Comparison of ENCODE assay signal across 8 cellular contexts in genomic region chr4:82360298-82361177, GRCh38. TPM values are rescaled to one million over a fixed set of nuclear protein-coding genes. Genes with fewer than 3 reads are reported as not detected.
DNase-seq lines count a peak whose midpoint lies in the region; ATAC-seq, FAIRE-seq and TF ChIP-seq lines count a peak whose summit lies in the region.

No MANE protein-coding gene starts in this region.

- no peak overlapping the region for H3K18ac ChIP-seq in neuronal stem cell (ENCODE audit: low read length)

- no peak overlapping the region for H2BK12ac ChIP-seq in neuronal stem cell (ENCODE audit: low read length)

- H2BK15ac ChIP-seq in neuronal stem cell (ENCODE audit: low read length): no peak overlapping the region

- H3K14ac ChIP-seq in neuronal stem cell (ENCODE audit: low read length): no peak overlapping the region

- peaks cover 29% of the 10 kb centered on the region for H3K36me3 ChIP-seq in CD4-positive, alpha-beta memory T cell (ENCODE audit: insufficient read depth, low read length)
- H3K36me3 ChIP-seq in neuronal stem cell (replicated peaks in 1 of 2; ENCODE audit: control insufficient read depth in 2 of 2, insufficient read depth in 2 of 2, low read length in 2 of 2): peaks cover 14 to 100% of the 10 kb centered on the region in 2 donors

- no peak overlapping the region for H2AK5ac ChIP-seq in neuronal stem cell (ENCODE audit: low read depth, low read length)

- TF ChIP-seq POLR2A in H54 (IDR thresholded peaks at IDR 0.05; ENCODE audit: low read depth, low read length): no peak

- H4K91ac ChIP-seq in neuronal stem cell (ENCODE audit: low read depth, low read length, poor library complexity): no peak overlapping the region

- peaks cover 59 to 94% (median 77%) of the 10 kb centered on the region in 4 donors for H3K4me1 Mint-ChIP-seq in CD4-positive, alpha-beta memory T cell
- H3K4me1 Mint-ChIP-seq in T-helper 2 cell treated with Interferon-gamma antibody and Interleukin-4, amounts not matched to agents 5 μg/mL and 100 μg/mL, for 36 hours (ENCODE audit: low read depth): peaks cover 67% of the 10 kb centered on the region

- intact Hi-C loops in CD4-positive, alpha-beta memory T cell (cut with micrococcal nuclease): loop anchor here (1.0 to 5.0 kb wide), 4 partner anchors 11 to 954 kb away; no protein-coding TSS in a partner anchor

- H3K27me3 Mint-ChIP-seq in CD4-positive, alpha-beta memory T cell: no peaks in the 10 kb centered on the region
- H3K27me3 Mint-ChIP-seq in T-helper 2 cell treated with Interferon-gamma antibody and Interleukin-4, amounts not matched to agents 5 μg/mL and 100 μg/mL, for 36 hours (ENCODE audit: low read depth): no peaks in the 10 kb centered on the region

- no peaks in the 10 kb centered on the region for H3K9me3 ChIP-seq in CD4-positive, alpha-beta memory T cell (ENCODE audit: control insufficient read depth in 1 of 2, low read length in 2 of 2)
- no peaks in the 10 kb centered on the region for H3K9me3 ChIP-seq in neuronal stem cell (replicated peaks in 1 of 2; ENCODE audit: control insufficient read depth in 2 of 2, insufficient read depth in 1 of 2, low read depth in 1 of 2, low read length in 2 of 2)

- POLR2A ChIA-PET in CD4-positive, alpha-beta memory T cell (lab: Charles Lee; ENCODE audit: partially characterized antibody): interaction anchor here (1.0 to 3.4 kb wide), 7 partner anchors 11 to 76 kb away, joined by 3 to 21 read pairs (median 4); partner anchors contain the start of gene HNRNPD

- peak overlapping the region in 5 of 8 donors; percentile 3 to 54 (median 17) for H3K4me3 Mint-ChIP-seq in CD4-positive, alpha-beta memory T cell
- peak overlapping the region; percentile 46 for H3K4me3 Mint-ChIP-seq in T-helper 2 cell treated with Interferon-gamma antibody and Interleukin-4, amounts not matched to agents 5 μg/mL and 100 μg/mL, for 36 hours

- FAIRE-seq in H54 (lab: Jason Lieb, UNC): peak; percentile 27

- no peak overlapping the region for H3K23ac ChIP-seq in neuronal stem cell (ENCODE audit: low read depth, low read length, poor library complexity)

- no peak overlapping the region for H3K4me2 ChIP-seq in neuronal stem cell (ENCODE audit: insufficient read depth, low read length, poor library complexity, severe bottlenecking)

- peak overlapping the region; percentile 30 to 88 (median 62) for H3K27ac Mint-ChIP-seq in CD4-positive, alpha-beta memory T cell
- no peak overlapping the region for H3K27ac Mint-ChIP-seq in T-helper 2 cell treated with Interferon-gamma antibody and Interleukin-4, amounts not matched to agents 5 μg/mL and 100 μg/mL, for 36 hours

- peaks cover 98% of the 10 kb centered on the region for H3K4me1 ChIP-seq in CD4-positive, alpha-beta memory T cell (ENCODE audit: insufficient read depth, low read length)
- no peaks in the 10 kb centered on the region for H3K4me1 ChIP-seq in neuronal stem cell (ENCODE audit: control insufficient read depth in 2 of 2, insufficient read depth in 1 of 2, low read depth in 1 of 2, low read length in 2 of 2)

- CTCF ChIA-PET in CD4-positive, alpha-beta memory T cell (lab: Charles Lee; ENCODE audit: partially characterized antibody): interaction anchor here (0.5 to 3.5 kb wide), 23 partner anchors 10 to 1012 kb away, joined by 3 to 24 read pairs (median 4); partner anchors contain the start of gene HNRNPDL

- H3K27me3 ChIP-seq in CD4-positive, alpha-beta memory T cell (ENCODE audit: insufficient read depth, low read length): no peaks in the 10 kb centered on the region
- H3K27me3 ChIP-seq in neuronal stem cell (ENCODE audit: control insufficient read depth in 3 of 3, insufficient read depth in 3 of 3, low read depth in 1 of 3, low read length in 3 of 3): no peaks in the 10 kb centered on the region

- H3K9ac ChIP-seq in neuronal stem cell (ENCODE audit: low read depth, low read length, poor library complexity): no peak overlapping the region

- no peak overlapping the region for H3K4me3 ChIP-seq in CD4-positive, alpha-beta memory T cell (ENCODE audit: low read length in 2 of 2)
- no peak overlapping the region for H3K4me3 ChIP-seq in neuronal stem cell (ENCODE audit: low read length in 2 of 2)

- no peaks in the 10 kb centered on the region for H3K79me1 ChIP-seq in neuronal stem cell (ENCODE audit: low read depth, low read length)

- peak overlapping the region; percentile 22 for H3K27ac ChIP-seq in CD4-positive, alpha-beta memory T cell (ENCODE audit: low read depth, low read length)
- no peak overlapping the region for H3K27ac ChIP-seq in neuronal stem cell (replicated peaks; ENCODE audit: low read length)

- no CpG with 5 or more reads among the region's 4 CpGs for WGBS in neuronal stem cell (ENCODE audit: extremely low coverage in 2 of 2, insufficient read length in 2 of 2, insufficient replicate concordance in 1 of 2), 2 donors

- no peak for ATAC-seq in HG03097 (IDR thresholded peaks at IDR 0.05; ENCODE audit: low FRiP score, unreplicated experiment)

- H3K4ac ChIP-seq in neuronal stem cell (ENCODE audit: low read length): no peak overlapping the region

- no peak overlapping the region for H2AFZ ChIP-seq in neuronal stem cell (ENCODE audit: low read length)

- H2BK5ac ChIP-seq in neuronal stem cell (ENCODE audit: low read length): no peak overlapping the region

- no peaks in the 10 kb centered on the region for H3K9me3 Mint-ChIP-seq in CD4-positive, alpha-beta memory T cell
- no peaks in the 10 kb centered on the region for H3K9me3 Mint-ChIP-seq in T-helper 2 cell treated with Interferon-gamma antibody and Interleukin-4, amounts not matched to agents 5 μg/mL and 100 μg/mL, for 36 hours

- no peak overlapping the region for H2BK120ac ChIP-seq in neuronal stem cell (ENCODE audit: low read depth, low read length)

- peaks cover 32 to 66% of the 10 kb centered on the region in 2 donors for H3K36me3 Mint-ChIP-seq in CD4-positive, alpha-beta memory T cell
- peaks cover 54% of the 10 kb centered on the region for H3K36me3 Mint-ChIP-seq in T-helper 2 cell treated with Interferon-gamma antibody and Interleukin-4, amounts not matched to agents 5 μg/mL and 100 μg/mL, for 36 hours (ENCODE audit: low read depth)

- peak in 4 of 5 donors; percentile 39 to 42 (median 40) for DNase-seq in CD4-positive, alpha-beta memory T cell
- DNase-seq in H54 (ENCODE audit: insufficient read length, low spot score) (no peak), fibroblast of gingiva (ENCODE audit: low read depth) (peak; percentile 8), neuronal stem cell (ENCODE audit: low spot score) (peak; percentile 46), SKM-1 (lab: John Stamatoyannopoulos, UW; ENCODE audit: unreplicated experiment) (no peak), HCEC 1CT (no peak)
- no peak for DNase-seq in T-helper 2 cell treated with Interferon-gamma antibody and Interleukin-4, amounts not matched to agents 5 μg/mL and 100 μg/mL, for 36 hours (ENCODE audit: low spot score)

- no peak overlapping the region for H4K8ac ChIP-seq in neuronal stem cell (ENCODE audit: low read depth, low read length)

RNA-seq across cellular contexts. Expression of gene HNRNPD, which starts 13.3 kb away (rescaled TPM):
- total RNA-seq in CD4-positive, alpha-beta memory T cell: 100 to 1,000 TPM; 234 to 247 TPM
- 100 to 1,000 TPM; 158 to 268 TPM for polyA plus RNA-seq in CD4-positive, alpha-beta memory T cell
- polyA plus RNA-seq in neuronal stem cell (2013, experiment 1 of 2): 558 TPM
- polyA plus RNA-seq in neuronal stem cell (2013, experiment 2 of 2): 549 TPM

Comparison
In these comparisons a context has a peak if more than half of its experiments do, and no peak if none do; other contexts are left out.
1. DNase-seq: peak in CD4-positive, alpha-beta memory T cell (4 of 5), fibroblast of gingiva (single experiment) and neuronal stem cell (single experiment); none in H54 (single experiment), T-helper 2 cell treated with Interferon-gamma antibody and Interleukin-4, amounts not matched to agents 5 μg/mL and 100 μg/mL, for 36 hours (single experiment), SKM-1 (single experiment) and HCEC 1CT (single experiment).